In genomic region chr2:20607446-20607845, GRCh38 we compare ENCODE assay signal across 37 cellular contexts. TPM values are rescaled to one million over a fixed set of nuclear protein-coding genes. Genes with fewer than 3 reads are reported as not detected.
"Had no signal": no experiment of that assay in that cellular context is flagged by ENCODE, and none has a peak within 500 bp of the region (broad histone marks: within the 10 kb centered on the region; RNA-seq: fewer than 3 reads in every experiment).

No MANE protein-coding gene starts in this region.

- H3K27me3 Mint-ChIP-seq: activated CD4-positive, alpha-beta memory T cell treated with anti-CD3 and anti-CD28 coated beads, Interleukin-2, amount 10 ng/mL, durations not matched to agents 7 days and 5 days; activated CD4-positive, alpha-beta T cell treated with anti-CD3 and anti-CD28 coated beads for 36 hours; activated CD4-positive, alpha-beta T cell treated with anti-CD3 and anti-CD28 coated beads, Interleukin-2, amount 10 ng/mL, durations not matched to agents 7 days and 5 days; activated CD8-positive, alpha-beta memory T cell treated with anti-CD3 and anti-CD28 coated beads, Interleukin-2, amount 10 ng/mL, durations not matched to agents 7 days and 5 days; activated naive CD4-positive, alpha-beta T cell treated with anti-CD3 and anti-CD28 coated beads, Interleukin-2, amount 50 U/mL, for 24 hours; activated naive CD8-positive, alpha-beta T cell; activated naive CD8-positive, alpha-beta T cell treated with anti-CD3 and anti-CD28 coated beads, Interleukin-2, amount 50 U/mL, for 24 hours; activated T-cell treated with anti-CD3 and anti-CD28 coated beads, Interleukin-2, amount 50 U/mL, for 24 hours; central memory CD8-positive, alpha-beta T cell had no signal

- H3K27me3 ChIP-seq: ascending aorta, cardiac muscle cell had no signal

- H3K4me1 Mint-ChIP-seq: activated CD4-positive, alpha-beta memory T cell treated with anti-CD3 and anti-CD28 coated beads, Interleukin-2, amount 10 ng/mL, durations not matched to agents 7 days and 5 days; activated CD4-positive, alpha-beta T cell treated with anti-CD3 and anti-CD28 coated beads for 36 hours; activated CD4-positive, alpha-beta T cell treated with anti-CD3 and anti-CD28 coated beads, Interleukin-2, amount 10 ng/mL, durations not matched to agents 7 days and 5 days; activated CD8-positive, alpha-beta memory T cell treated with anti-CD3 and anti-CD28 coated beads, Interleukin-2, amount 10 ng/mL, durations not matched to agents 7 days and 5 days; activated naive CD4-positive, alpha-beta T cell treated with anti-CD3 and anti-CD28 coated beads, Interleukin-2, amount 10 ng/mL, durations not matched to agents 7 days and 5 days; activated naive CD4-positive, alpha-beta T cell treated with anti-CD3 and anti-CD28 coated beads, Interleukin-2, amount 50 U/mL, for 24 hours; activated naive CD8-positive, alpha-beta T cell treated with anti-CD3 and anti-CD28 coated beads, Interleukin-2, amount 10 ng/mL, durations not matched to agents 7 days and 5 days; activated naive CD8-positive, alpha-beta T cell treated with anti-CD3 and anti-CD28 coated beads, Interleukin-2, amount 50 U/mL, for 24 hours; central memory CD8-positive, alpha-beta T cell had no signal

- H3K9me3 ChIP-seq: ascending aorta had no signal

- FAIRE-seq: bronchial epithelial cell had no signal

- H3K36me3 Mint-ChIP-seq: activated CD8-positive, alpha-beta memory T cell treated with anti-CD3 and anti-CD28 coated beads, Interleukin-2, amount 10 ng/mL, durations not matched to agents 7 days and 5 days; activated naive CD4-positive, alpha-beta T cell treated with anti-CD3 and anti-CD28 coated beads, Interleukin-2, amount 10 ng/mL, durations not matched to agents 7 days and 5 days; activated naive CD4-positive, alpha-beta T cell treated with anti-CD3 and anti-CD28 coated beads, Interleukin-2, amount 50 U/mL, for 24 hours; activated naive CD8-positive, alpha-beta T cell treated with anti-CD3 and anti-CD28 coated beads, Interleukin-2, amount 10 ng/mL, durations not matched to agents 7 days and 5 days had no signal

- H3K27ac Mint-ChIP-seq: activated CD4-positive, alpha-beta memory T cell treated with anti-CD3 and anti-CD28 coated beads, Interleukin-2, amount 10 ng/mL, durations not matched to agents 7 days and 5 days; activated CD4-positive, alpha-beta T cell treated with anti-CD3 and anti-CD28 coated beads for 36 hours; activated CD4-positive, alpha-beta T cell treated with anti-CD3 and anti-CD28 coated beads, Interleukin-2, amount 10 ng/mL, durations not matched to agents 7 days and 5 days; activated CD8-positive, alpha-beta memory T cell treated with anti-CD3 and anti-CD28 coated beads, Interleukin-2, amount 10 ng/mL, durations not matched to agents 7 days and 5 days; activated CD8-positive, alpha-beta T cell treated with anti-CD3 and anti-CD28 coated beads, Interleukin-2, amount 10 ng/mL, durations not matched to agents 7 days and 5 days; activated naive CD4-positive, alpha-beta T cell treated with anti-CD3 and anti-CD28 coated beads, Interleukin-2, amount 10 ng/mL, durations not matched to agents 7 days and 5 days; activated naive CD4-positive, alpha-beta T cell treated with anti-CD3 and anti-CD28 coated beads, Interleukin-2, amount 50 U/mL, for 24 hours; activated naive CD8-positive, alpha-beta T cell; activated naive CD8-positive, alpha-beta T cell treated with anti-CD3 and anti-CD28 coated beads, Interleukin-2, amount 10 ng/mL, durations not matched to agents 7 days and 5 days; activated naive CD8-positive, alpha-beta T cell treated with anti-CD3 and anti-CD28 coated beads, Interleukin-2, amount 50 U/mL, for 24 hours; activated T-cell treated with anti-CD3 and anti-CD28 coated beads, Interleukin-2, amount 50 U/mL, for 24 hours; activated T-helper 2 cell treated with anti-CD3 and anti-CD28 coated beads, Interferon-gamma antibody, Interleukin-2, Interleukin-4, amounts not matched to agents 10 μg/mL and 5 μg/mL and 100 μg/mL, durations not matched to agents 14 hours and 24 hours and 36 hours; brain; T-helper 1 cell treated with Interleukin-12 subunit alpha and Interleukin-12 subunit beta and Interleukin-4 antibody, amounts not matched to agents 30 μg/mL and 1 μg/mL, for 36 hours; T-helper 2 cell treated with Interferon-gamma antibody and Interleukin-4, amounts not matched to agents 5 μg/mL and 100 μg/mL, for 36 hours had no signal

- H3K36me3 ChIP-seq: ascending aorta, cardiac muscle cell had no signal

- H3K4me3 Mint-ChIP-seq: activated CD4-positive, alpha-beta memory T cell treated with anti-CD3 and anti-CD28 coated beads, Interleukin-2, amount 10 ng/mL, durations not matched to agents 7 days and 5 days; activated CD4-positive, alpha-beta T cell treated with anti-CD3 and anti-CD28 coated beads for 36 hours; activated CD4-positive, alpha-beta T cell treated with anti-CD3 and anti-CD28 coated beads, Interleukin-2, amount 10 ng/mL, durations not matched to agents 7 days and 5 days; activated CD8-positive, alpha-beta memory T cell treated with anti-CD3 and anti-CD28 coated beads, Interleukin-2, amount 10 ng/mL, durations not matched to agents 7 days and 5 days; activated CD8-positive, alpha-beta T cell treated with anti-CD3 and anti-CD28 coated beads, Interleukin-2, amount 10 ng/mL, durations not matched to agents 7 days and 5 days; activated naive CD4-positive, alpha-beta T cell treated with anti-CD3 and anti-CD28 coated beads, Interleukin-2, amount 10 ng/mL, durations not matched to agents 7 days and 5 days; activated naive CD4-positive, alpha-beta T cell treated with anti-CD3 and anti-CD28 coated beads, Interleukin-2, amount 50 U/mL, for 24 hours; activated naive CD8-positive, alpha-beta T cell; activated naive CD8-positive, alpha-beta T cell treated with anti-CD3 and anti-CD28 coated beads, Interleukin-2, amount 10 ng/mL, durations not matched to agents 7 days and 5 days; activated naive CD8-positive, alpha-beta T cell treated with anti-CD3 and anti-CD28 coated beads, Interleukin-2, amount 50 U/mL, for 24 hours; activated T-cell treated with anti-CD3 and anti-CD28 coated beads, Interleukin-2, amount 50 U/mL, for 24 hours; brain; central memory CD8-positive, alpha-beta T cell; T-helper 1 cell treated with Interleukin-12 subunit alpha and Interleukin-12 subunit beta and Interleukin-4 antibody, amounts not matched to agents 30 μg/mL and 1 μg/mL, for 36 hours; T-helper 2 cell treated with Interferon-gamma antibody and Interleukin-4, amounts not matched to agents 5 μg/mL and 100 μg/mL, for 36 hours had no signal

- H3K4me3 ChIP-seq: ascending aorta, cardiac muscle cell had no signal

- ATAC-seq: activated CD4-positive, alpha-beta T cell treated with anti-CD3 and anti-CD28 coated beads for 36 hours; activated CD4-positive, CD25-positive, alpha-beta regulatory T cell treated with anti-CD3 and anti-CD28 coated beads, Interleukin-2, amount 50 U/mL, for 24 hours; activated CD8-positive, alpha-beta memory T cell treated with anti-CD3 and anti-CD28 coated beads, Interleukin-2, amount 10 ng/mL, durations not matched to agents 7 days and 5 days; activated CD8-positive, alpha-beta T cell treated with anti-CD3 and anti-CD28 coated beads, Interleukin-2, amount 10 ng/mL, durations not matched to agents 7 days and 5 days; activated naive CD8-positive, alpha-beta T cell treated with anti-CD3 and anti-CD28 coated beads, Interleukin-2, amount 50 U/mL, for 24 hours had no signal

- H3K27ac ChIP-seq: ascending aorta, cardiac muscle cell, VCaP had no signal

- H3K9me3 Mint-ChIP-seq: activated naive CD4-positive, alpha-beta T cell treated with anti-CD3 and anti-CD28 coated beads, Interleukin-2, amount 10 ng/mL, durations not matched to agents 7 days and 5 days; activated naive CD4-positive, alpha-beta T cell treated with anti-CD3 and anti-CD28 coated beads, Interleukin-2, amount 50 U/mL, for 24 hours; activated naive CD8-positive, alpha-beta T cell treated with anti-CD3 and anti-CD28 coated beads, Interleukin-2, amount 10 ng/mL, durations not matched to agents 7 days and 5 days; central memory CD8-positive, alpha-beta T cell; T-helper 1 cell treated with Interleukin-12 subunit alpha and Interleukin-12 subunit beta and Interleukin-4 antibody, amounts not matched to agents 30 μg/mL and 1 μg/mL, for 36 hours had no signal

- DNase-seq: activated CD4-positive, alpha-beta memory T cell treated with anti-CD3 and anti-CD28 coated beads, Interleukin-2, amount 10 ng/mL, durations not matched to agents 7 days and 5 days; activated CD4-positive, alpha-beta T cell treated with anti-CD3 and anti-CD28 coated beads for 1 hour; activated CD4-positive, alpha-beta T cell treated with anti-CD3 and anti-CD28 coated beads for 36 hours; activated CD4-positive, alpha-beta T cell treated with anti-CD3 and anti-CD28 coated beads for 48 hours; activated CD4-positive, alpha-beta T cell treated with anti-CD3 and anti-CD28 coated beads, Interleukin-2, amount 10 ng/mL, durations not matched to agents 7 days and 5 days; activated CD4-positive, alpha-beta T cell treated with anti-CD3 and anti-CD28 coated beads, Interleukin-2, amount 50 U/mL, for 48 hours; activated CD4-positive, CD25-positive, alpha-beta regulatory T cell; activated CD8-positive, alpha-beta memory T cell treated with anti-CD3 and anti-CD28 coated beads for 24 hours; activated CD8-positive, alpha-beta memory T cell treated with anti-CD3 and anti-CD28 coated beads, Interleukin-2, amount 10 ng/mL, durations not matched to agents 7 days and 5 days; activated CD8-positive, alpha-beta memory T cell treated with anti-CD3 and anti-CD28 coated beads, Interleukin-2, amount 50 U/mL, for 48 hours; activated CD8-positive, alpha-beta T cell treated with anti-CD3 and anti-CD28 coated beads, Interleukin-2, amount 10 ng/mL, durations not matched to agents 7 days and 5 days; activated effector memory CD4-positive, alpha-beta T cell treated with Interleukin-2 at 50 U/mL for 16 hours; activated gamma-delta T cell; activated naive CD4-positive, alpha-beta T cell treated with anti-CD3 and anti-CD28 coated beads, Interleukin-2, amount 10 ng/mL, durations not matched to agents 7 days and 5 days; activated naive CD4-positive, alpha-beta T cell treated with Interleukin-2 at 50 U/mL for 16 hours; activated naive CD8-positive, alpha-beta T cell treated with anti-CD3 and anti-CD28 coated beads, Interleukin-2, amount 10 ng/mL, durations not matched to agents 7 days and 5 days; activated naive CD8-positive, alpha-beta T cell treated with anti-CD3 and anti-CD28 coated beads, Interleukin-2, amount 50 U/mL, for 24 hours; activated T-cell treated with anti-CD3 and anti-CD28 coated beads, Interleukin-2, amount 50 U/mL, for 24 hours; activated T-cell treated with anti-CD3 and anti-CD28 coated beads, Interleukin-2, amount 50 U/mL, for 48 hours; amygdala; anterior cingulate cortex; caudate nucleus; cerebellar nuclear complex; T-helper 2 cell; T-helper 9 cell had no signal

RNA-seq across cellular contexts. Expression of gene GDF7, which starts 59.5 kb away (rescaled TPM):
- total RNA-seq: activated CD4-positive, alpha-beta memory T cell treated with anti-CD3 and anti-CD28 coated beads, Interleukin-2, amount 10 ng/mL, durations not matched to agents 7 days and 5 days; activated CD4-positive, alpha-beta T cell treated with anti-CD3 and anti-CD28 coated beads, Interleukin-2, amount 10 ng/mL, durations not matched to agents 7 days and 5 days; activated CD8-positive, alpha-beta memory T cell treated with anti-CD3 and anti-CD28 coated beads, Interleukin-2, amount 10 ng/mL, durations not matched to agents 7 days and 5 days; activated CD8-positive, alpha-beta T cell treated with anti-CD3 and anti-CD28 coated beads, Interleukin-2, amount 10 ng/mL, durations not matched to agents 7 days and 5 days; activated naive CD8-positive, alpha-beta T cell treated with anti-CD3 and anti-CD28 coated beads, Interleukin-2, amount 10 ng/mL, durations not matched to agents 7 days and 5 days had no signal
